28 cellular contexts compared by ENCODE assay signal in genomic region chr12:31664038-31664437, GRCh38.
"Had no signal": no experiment of that assay in that cellular context is flagged by ENCODE, and none has a peak within 500 bp of the region (broad histone marks: within the 10 kb centered on the region; RNA-seq: fewer than 3 reads in every experiment).

No MANE protein-coding gene starts in this region.

- H3K4me3 ChIP-seq: colonic mucosa, esophagus muscularis mucosa, heart right ventricle, lung, neural progenitor cell, prostate gland, right atrium auricular region, sigmoid colon, spleen, thoracic aorta, tibial nerve, upper lobe of right lung, uterus had no signal

- H3K4me1 Mint-ChIP-seq: endodermal cell, natural killer cell, neural progenitor cell had no signal

- H3K27me3 Mint-ChIP-seq: dendritic cell treated with granulocyte-macrophage colony-stimulating factor and Interleukin-4, amounts not matched to agents 40 ng/mL and 50 ng/mL, for 4 days; memory B cell; stimulated activated memory B cell treated with anti-CD40 and anti-IgM and Interleukin-4, amounts not matched to agents 10 μg/mL and 1 μg/mL and 100 μg/mL, for 72 hours; stimulated activated naive CD8-positive, alpha-beta T cell treated with anti-CD3 and anti-CD28 coated beads, Interleukin-15, Interleukin-2, amounts not matched to agents 100 ng/mL and 50 ng/mL, for 24 hours had no signal

- H3K79me2 ChIP-seq: parathyroid adenoma had no signal

- H3K4me2 ChIP-seq: neural progenitor cell had no signal

- H3K4me1 ChIP-seq: colonic mucosa, neural progenitor cell, parathyroid adenoma, prostate gland, upper lobe of right lung, uterus had no signal

- H2AFZ ChIP-seq: neural progenitor cell, parathyroid adenoma had no signal

- H3K27ac Mint-ChIP-seq: dendritic cell treated with granulocyte-macrophage colony-stimulating factor and Interleukin-4, amounts not matched to agents 40 ng/mL and 50 ng/mL, for 4 days; endodermal cell; memory B cell; natural killer cell; neural progenitor cell; stimulated activated memory B cell treated with anti-CD40 and anti-IgM and Interleukin-4, amounts not matched to agents 10 μg/mL and 1 μg/mL and 100 μg/mL, for 72 hours; stimulated activated naive CD8-positive, alpha-beta T cell treated with anti-CD3 and anti-CD28 coated beads, Interleukin-15, Interleukin-2, amounts not matched to agents 100 ng/mL and 50 ng/mL, for 24 hours had no signal

- H3K9ac ChIP-seq: neural progenitor cell, parathyroid adenoma had no signal

- H3K27me3 ChIP-seq: colonic mucosa, esophagus muscularis mucosa, heart right ventricle, neural progenitor cell, right atrium auricular region, sigmoid colon, spleen, tibial nerve, upper lobe of right lung, uterus had no signal

- H3K27ac ChIP-seq: colonic mucosa, esophagus muscularis mucosa, heart right ventricle, neural progenitor cell, parathyroid adenoma, prostate gland, right atrium auricular region, sigmoid colon, spleen, thoracic aorta, tibial nerve, upper lobe of right lung, uterus had no signal

- ATAC-seq: heart right ventricle; left colon; left ventricle myocardium superior; natural killer cell; stimulated activated memory B cell treated with anti-CD40 and anti-IgM and Interleukin-4, amounts not matched to agents 10 μg/mL and 1 μg/mL and 100 μg/mL, for 72 hours; upper lobe of right lung had no signal

- H3K4me3 Mint-ChIP-seq: dendritic cell treated with granulocyte-macrophage colony-stimulating factor and Interleukin-4, amounts not matched to agents 40 ng/mL and 50 ng/mL, for 4 days; endodermal cell; memory B cell; natural killer cell; neural progenitor cell; stimulated activated memory B cell treated with anti-CD40 and anti-IgM and Interleukin-4, amounts not matched to agents 10 μg/mL and 1 μg/mL and 100 μg/mL, for 72 hours; stimulated activated naive CD8-positive, alpha-beta T cell treated with anti-CD3 and anti-CD28 coated beads, Interleukin-15, Interleukin-2, amounts not matched to agents 100 ng/mL and 50 ng/mL, for 24 hours had no signal

- DNase-seq: colonic mucosa; effector CD8-positive, alpha-beta T cell; endodermal cell; foreskin melanocyte; glutamatergic neuron; heart right ventricle; hippocampal formation; kidney glomerular epithelial cell; left colon; left ventricle myocardium superior; natural killer cell; sigmoid colon; spleen; stimulated activated CD4-positive, alpha-beta T cell treated with anti-CD3 and anti-CD28 coated beads, Interleukin-4, amount 100 ng/mL, for 4 hours; upper lobe of right lung; uterus had no signal
